21 cellular contexts compared by ENCODE assay signal in genomic region chr1:178328728-178329127, GRCh38.
"Had no signal": no experiment of that assay in that cellular context is flagged by ENCODE, and none has a peak within 500 bp of the region (broad histone marks: within the 10 kb centered on the region; RNA-seq: fewer than 3 reads in every experiment).

No MANE protein-coding gene starts in this region.

- DNase-seq: activated T-cell treated with anti-CD3 and anti-CD28 coated beads, Interleukin-2, amount 50 U/mL, for 1 hour; aorta; caudate nucleus; effector memory CD4-positive, alpha-beta T cell; left cardiac atrium; lower lobe of right lung; natural killer cell; right cardiac atrium; stimulated activated CD4-positive, alpha-beta T cell treated with anti-CD3 and anti-CD28 coated beads, Interleukin-2, amount 100 ng/mL, for 24 hours; stomach; T-helper 1 cell; transverse colon; uterus had no signal

- H3K36me3 ChIP-seq: esophagus muscularis mucosa, lower lobe of right lung, stomach, suprapubic skin, transverse colon, uterus had no signal

- H3K27me3 ChIP-seq: esophagus muscularis mucosa, stomach, suprapubic skin, transverse colon, uterus had no signal

- FAIRE-seq: endothelial cell of umbilical vein, frontal cortex had no signal

- H3K4me3 ChIP-seq: esophagus muscularis mucosa, lower lobe of right lung, skin epidermis, stomach, suprapubic skin, transverse colon, uterus had no signal

- ATAC-seq: activated naive CD4-positive, alpha-beta T cell treated with anti-CD3 and anti-CD28 coated beads, Interleukin-2, amount 50 U/mL, for 72 hours; lower lobe of right lung; natural killer cell; stimulated activated effector memory CD8-positive, alpha-beta T cell treated with anti-CD3 and anti-CD28 coated beads, Interleukin-12 subunit alpha, Interleukin-12 subunit beta, amount 100 ng/mL, for 72 hours; WTC11 had no signal

- H3K27ac ChIP-seq: esophagus muscularis mucosa, lower lobe of right lung, skin epidermis, stomach, suprapubic skin, transverse colon, uterus had no signal

- H3K9me3 ChIP-seq: esophagus muscularis mucosa, lower lobe of right lung, stomach, suprapubic skin, transverse colon, uterus had no signal

- H3K4me1 ChIP-seq: uterus had no signal
